In the genomic region with DNA sequence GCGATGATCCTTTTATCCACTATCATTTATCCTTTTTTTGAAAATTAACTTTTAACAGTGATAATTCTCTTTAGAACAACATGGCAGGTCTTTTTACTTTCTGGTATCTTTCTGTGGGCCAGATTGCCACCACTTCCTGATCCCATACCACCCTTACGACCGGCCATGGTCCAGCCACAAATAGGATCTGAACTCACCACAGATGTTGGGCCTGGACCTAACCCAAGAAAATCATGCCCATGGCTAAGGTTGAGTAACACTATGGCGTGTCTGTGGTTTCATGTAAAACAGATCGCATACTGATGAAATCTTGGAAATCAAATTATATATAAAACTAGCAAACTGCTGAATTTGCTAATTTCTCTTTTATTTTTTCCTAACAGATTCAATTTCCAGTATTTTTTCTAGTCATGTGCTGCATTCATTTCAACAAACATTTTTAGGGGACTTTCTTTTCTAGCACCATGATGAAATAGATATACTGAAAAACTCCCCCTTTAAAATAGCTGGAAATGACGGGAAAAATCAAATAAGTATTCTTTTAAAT, we compare ENCODE assay signal across 12 cellular contexts.
DNase-seq lines count a peak whose midpoint lies in the region; ATAC-seq lines count a peak whose summit lies in the region.
"Had no signal": no experiment of that assay in that cellular context is flagged by ENCODE, and none has a peak within 500 bp of the region (broad histone marks: within the 10 kb centered on the region; RNA-seq: fewer than 3 reads in every experiment).

No MANE protein-coding gene starts in this region.

- peak; percentile 34 to 62 for ATAC-seq in left cardiac atrium
- ATAC-seq in HG03432 (IDR thresholded peaks at IDR 0.05; ENCODE audit: unreplicated experiment) = no peak
- ATAC-seq: mucosa of descending colon; stimulated activated naive B cell treated with anti-CD40 and anti-IgM and Interleukin-4, amounts not matched to agents 10 μg/mL and 1 μg/mL and 100 μg/mL, for 72 hours had no signal

- intact Hi-C loops in left cardiac atrium (cut with DNase I) = no loop called here

- DNase-seq in A172 (ENCODE audit: low spot score) (peak; percentile 71), HS-5 (ENCODE audit: low read depth) (peak; percentile 56), amniotic epithelial cell (ENCODE audit: low read depth) (peak; percentile 47), left cardiac atrium (peak; percentile 28), DMS79 (lab: John Stamatoyannopoulos, UW) (no peak), activated T-cell treated with anti-CD3 and anti-CD28 coated beads for 4 hours (no peak)
- DNase-seq in effector CD4-positive, alpha-beta T cell = no peak
- DNase-seq: activated naive CD8-positive, alpha-beta T cell treated with anti-CD3 and anti-CD28 coated beads, Interleukin-2, amount 10 ng/mL, durations not matched to agents 7 days and 5 days; NCI-H1417; stimulated activated naive B cell treated with anti-CD40 and anti-IgM and Interleukin-4, amounts not matched to agents 10 μg/mL and 1 μg/mL and 100 μg/mL, for 72 hours had no signal

Comparison
In these comparisons a context has a peak if more than half of its experiments do, and no peak if none do; other contexts are left out.
1. DNase-seq: peak in A172 (single experiment), HS-5 (single experiment), amniotic epithelial cell (single experiment) and left cardiac atrium (single experiment); none in DMS79 (single experiment), activated T-cell treated with anti-CD3 and anti-CD28 coated beads for 4 hours (single experiment) and effector CD4-positive, alpha-beta T cell (single experiment).